8 cellular contexts compared by ENCODE assay signal in the genomic region with DNA sequence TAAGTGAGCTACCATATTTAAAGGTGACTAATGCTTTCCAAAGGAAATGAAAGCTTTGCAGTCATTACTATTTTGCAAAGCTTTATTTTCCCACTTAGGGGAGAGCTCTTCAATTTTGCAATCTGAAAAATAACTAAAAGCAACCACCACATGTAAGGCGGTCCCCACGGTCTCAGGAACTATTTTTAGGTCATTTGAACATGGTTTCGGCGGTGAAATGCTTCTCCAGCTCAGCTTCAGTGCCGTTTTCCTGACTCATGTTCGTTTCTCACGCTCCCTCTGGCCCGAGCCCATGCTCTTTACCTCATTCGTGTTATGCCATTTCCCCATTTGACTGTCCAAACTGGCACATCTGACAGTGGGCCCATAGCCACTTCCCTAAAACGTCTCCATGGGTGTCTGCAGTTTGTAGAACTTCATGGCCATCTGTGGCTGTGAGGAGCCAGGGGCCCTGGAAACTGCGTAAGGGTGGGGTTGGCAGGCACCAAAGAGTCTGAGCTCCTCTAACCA. TPM values are rescaled to one million over a fixed set of nuclear protein-coding genes. Genes with fewer than 3 reads are reported as not detected.
DNase-seq lines count a peak whose midpoint lies in the region; ATAC-seq and TF ChIP-seq lines count a peak whose summit lies in the region.

No MANE protein-coding gene starts in this region.

- H3K4ac ChIP-seq in neuronal stem cell (ENCODE audit: low read length) = no peak overlapping the region

- no peak overlapping the region for H2BK15ac ChIP-seq in neuronal stem cell (ENCODE audit: low read length)

- H3K4me2 ChIP-seq in neuronal stem cell (ENCODE audit: insufficient read depth, low read length, poor library complexity, severe bottlenecking) = no peak overlapping the region

- H2AFZ ChIP-seq in neuronal stem cell (ENCODE audit: low read length) = no peak overlapping the region

- no peak overlapping the region for H3K9ac ChIP-seq in neuronal stem cell (ENCODE audit: low read depth, low read length, poor library complexity)

- no CpG with 5 or more reads among the region's 11 CpGs for WGBS in neuronal stem cell (ENCODE audit: extremely low coverage in 2 of 2, insufficient read length in 2 of 2, insufficient replicate concordance in 1 of 2), 2 donors

- no peak overlapping the region for H2BK5ac ChIP-seq in neuronal stem cell (ENCODE audit: low read length)

- H3K14ac ChIP-seq in neuronal stem cell (ENCODE audit: low read length) = no peak overlapping the region

- no peaks in the 10 kb centered on the region for H3K9me3 Mint-ChIP-seq in activated T-cell treated with anti-CD3 and anti-CD28 coated beads, Interleukin-2, amount 50 U/mL, for 24 hours
- H3K9me3 Mint-ChIP-seq in stimulated activated memory B cell treated with anti-CD40 and anti-IgM and Interleukin-4, amounts not matched to agents 10 μg/mL and 1 μg/mL and 100 μg/mL, for 72 hours = no peaks in the 10 kb centered on the region

- peak; percentile 78 for DNase-seq in activated T-cell treated with anti-CD3 and anti-CD28 coated beads, Interleukin-2, amount 50 U/mL, for 24 hours
- DNase-seq in hepatic stellate cell (ENCODE audit: low spot score) (peak; percentile 81), NCI-H2107 (lab: John Stamatoyannopoulos, UW) (no peak), neuronal stem cell (ENCODE audit: low spot score) (no peak)

- ATAC-seq in GM19397 (IDR thresholded peaks at IDR 0.05; ENCODE audit: unreplicated experiment) (peak; percentile 62), HG03520 (IDR thresholded peaks at IDR 0.05; ENCODE audit: unreplicated experiment) (peak; percentile 61)
- peak; percentile 92 for ATAC-seq in stimulated activated memory B cell treated with anti-CD40 and anti-IgM and Interleukin-4, amounts not matched to agents 10 μg/mL and 1 μg/mL and 100 μg/mL, for 72 hours

- TF ChIP-seq CTCF in C4-2B (conservative IDR thresholded peaks at IDR 0.05) = no peak

- peak overlapping the region; percentile 47 for H3K4me3 Mint-ChIP-seq in activated T-cell treated with anti-CD3 and anti-CD28 coated beads, Interleukin-2, amount 50 U/mL, for 24 hours
- H3K4me3 Mint-ChIP-seq in stimulated activated memory B cell treated with anti-CD40 and anti-IgM and Interleukin-4, amounts not matched to agents 10 μg/mL and 1 μg/mL and 100 μg/mL, for 72 hours = peak overlapping the region; percentile 18

- peaks cover 7% of the 10 kb centered on the region for H3K36me3 Mint-ChIP-seq in activated T-cell treated with anti-CD3 and anti-CD28 coated beads, Interleukin-2, amount 50 U/mL, for 24 hours (ENCODE audit: low read depth)
- no peaks in the 10 kb centered on the region for H3K36me3 Mint-ChIP-seq in stimulated activated memory B cell treated with anti-CD40 and anti-IgM and Interleukin-4, amounts not matched to agents 10 μg/mL and 1 μg/mL and 100 μg/mL, for 72 hours

- H3K27me3 ChIP-seq in neuronal stem cell (ENCODE audit: control insufficient read depth in 3 of 3, insufficient read depth in 3 of 3, low read depth in 1 of 3, low read length in 3 of 3) = no peaks in the 10 kb centered on the region

- H3K4me1 Mint-ChIP-seq in activated T-cell treated with anti-CD3 and anti-CD28 coated beads, Interleukin-2, amount 50 U/mL, for 24 hours (ENCODE audit: low read depth) = peaks cover 81% of the 10 kb centered on the region
- H3K4me1 Mint-ChIP-seq in stimulated activated memory B cell treated with anti-CD40 and anti-IgM and Interleukin-4, amounts not matched to agents 10 μg/mL and 1 μg/mL and 100 μg/mL, for 72 hours = peaks cover 58% of the 10 kb centered on the region

- no peak overlapping the region for H4K8ac ChIP-seq in neuronal stem cell (ENCODE audit: low read depth, low read length)

- no peak overlapping the region for H3K18ac ChIP-seq in neuronal stem cell (ENCODE audit: low read length)

- no peaks in the 10 kb centered on the region for H3K27me3 Mint-ChIP-seq in activated T-cell treated with anti-CD3 and anti-CD28 coated beads, Interleukin-2, amount 50 U/mL, for 24 hours
- H3K27me3 Mint-ChIP-seq in stimulated activated memory B cell treated with anti-CD40 and anti-IgM and Interleukin-4, amounts not matched to agents 10 μg/mL and 1 μg/mL and 100 μg/mL, for 72 hours = peaks cover 6% of the 10 kb centered on the region

- H2BK120ac ChIP-seq in neuronal stem cell (ENCODE audit: low read depth, low read length) = no peak overlapping the region

- peaks cover 0 to 12% of the 10 kb centered on the region in 2 donors for H3K4me1 ChIP-seq in neuronal stem cell (ENCODE audit: control insufficient read depth in 2 of 2, insufficient read depth in 1 of 2, low read depth in 1 of 2, low read length in 2 of 2)

- no peaks in the 10 kb centered on the region for H3K9me3 ChIP-seq in neuronal stem cell (replicated peaks in 1 of 2; ENCODE audit: control insufficient read depth in 2 of 2, insufficient read depth in 1 of 2, low read depth in 1 of 2, low read length in 2 of 2)

- H3K23ac ChIP-seq in neuronal stem cell (ENCODE audit: low read depth, low read length, poor library complexity) = no peak overlapping the region

- H2AK5ac ChIP-seq in neuronal stem cell (ENCODE audit: low read depth, low read length) = no peak overlapping the region

- H3K27ac ChIP-seq in C4-2B = peak overlapping the region; percentile 87
- H3K27ac ChIP-seq in neuronal stem cell (replicated peaks; ENCODE audit: low read length) = no peak overlapping the region

- H3K36me3 ChIP-seq in neuronal stem cell (replicated peaks in 1 of 2; ENCODE audit: control insufficient read depth in 2 of 2, insufficient read depth in 2 of 2, low read length in 2 of 2) = no peaks in the 10 kb centered on the region

- H3K27ac Mint-ChIP-seq in activated T-cell treated with anti-CD3 and anti-CD28 coated beads, Interleukin-2, amount 50 U/mL, for 24 hours = peak overlapping the region; percentile 95
- H3K27ac Mint-ChIP-seq in stimulated activated memory B cell treated with anti-CD40 and anti-IgM and Interleukin-4, amounts not matched to agents 10 μg/mL and 1 μg/mL and 100 μg/mL, for 72 hours = peak overlapping the region; percentile 89

- H4K91ac ChIP-seq in neuronal stem cell (ENCODE audit: low read depth, low read length, poor library complexity) = no peak overlapping the region

- H3K4me3 ChIP-seq in neuronal stem cell (ENCODE audit: low read length in 2 of 2) = no peak overlapping the region

- no peak overlapping the region for H2BK12ac ChIP-seq in neuronal stem cell (ENCODE audit: low read length)

- H3K79me1 ChIP-seq in neuronal stem cell (ENCODE audit: low read depth, low read length) = no peaks in the 10 kb centered on the region

RNA-seq across cellular contexts. Expression of a gene that starts 46.5 kb away (rescaled TPM):
- polyA plus RNA-seq in neuronal stem cell (2013, experiment 1 of 2) = not detected
- not detected for polyA plus RNA-seq in neuronal stem cell (2013, experiment 2 of 2)

Comparison
In these comparisons a context has a peak if more than half of its experiments do, and no peak if none do; other contexts are left out.
1. DNase-seq: peak in activated T-cell treated with anti-CD3 and anti-CD28 coated beads, Interleukin-2, amount 50 U/mL, for 24 hours (single experiment) and hepatic stellate cell (single experiment); none in NCI-H2107 (single experiment) and neuronal stem cell (single experiment).
2. Peak in every context shown above with its lines, with median percentiles within 50 percentile points of each other: ATAC-seq.